Comparison of ENCODE assay signal across 8 cellular contexts in genomic region chr18:43271593-43272432, GRCh38. TPM values are rescaled to one million over a fixed set of nuclear protein-coding genes. Genes with fewer than 3 reads are reported as not detected.
DNase-seq lines count a peak whose midpoint lies in the region; ATAC-seq, FAIRE-seq and TF ChIP-seq lines count a peak whose summit lies in the region.

No MANE protein-coding gene starts in this region.

- H3K27me3 ChIP-seq in ascending aorta (no peaks in the 10 kb centered on the region), keratinocyte (ENCODE audit: control insufficient read depth, extremely low read depth, insufficient read depth, low read length) (no peaks in the 10 kb centered on the region)

- H3K4me3 Mint-ChIP-seq in type B pancreatic cell, result no peak overlapping the region

- H3K9me1 ChIP-seq in keratinocyte (ENCODE audit: control insufficient read depth, extremely low read depth, insufficient read depth, low read length), result no peaks in the 10 kb centered on the region

- H3K27me3 Mint-ChIP-seq in type B pancreatic cell, result no peaks in the 10 kb centered on the region

- H3K4me3 ChIP-seq in AG10803 (ENCODE audit: low read length), result no peak overlapping the region
- H3K4me3 ChIP-seq in ascending aorta, result no peak overlapping the region
- no peak overlapping the region for H3K4me3 ChIP-seq in keratinocyte (ENCODE audit: control insufficient read depth in 2 of 3, extremely low read depth in 1 of 3, insufficient read depth in 2 of 3, low read depth in 1 of 3, low read length in 3 of 3)

- FAIRE-seq in keratinocyte (lab: Jason Lieb, UNC), result no peak

- H3K9me3 ChIP-seq in ascending aorta (no peaks in the 10 kb centered on the region), keratinocyte (ENCODE audit: control insufficient read depth, low read depth, low read length) (no peaks in the 10 kb centered on the region)

- H3K9ac ChIP-seq in keratinocyte (ENCODE audit: control insufficient read depth, extremely low read depth, insufficient read depth, low read length), result no peak overlapping the region

- no peaks in the 10 kb centered on the region for H3K36me3 ChIP-seq in ascending aorta
- H3K36me3 ChIP-seq in keratinocyte (ENCODE audit: control insufficient read depth in 2 of 2, extremely low read depth in 1 of 2, insufficient read depth in 2 of 2, low read length in 2 of 2), result no peaks in the 10 kb centered on the region

- no peaks in the 10 kb centered on the region for H3K36me3 Mint-ChIP-seq in type B pancreatic cell

- ATAC-seq in HG02759 (IDR thresholded peaks at IDR 0.05; ENCODE audit: unreplicated experiment) (peak; percentile 80), GM21576 (IDR thresholded peaks at IDR 0.05; ENCODE audit: unreplicated experiment) (no peak)

- no peak overlapping the region for H2AFZ ChIP-seq in keratinocyte (ENCODE audit: control insufficient read depth, low read length)

- H3K4me1 ChIP-seq in ascending aorta (no peaks in the 10 kb centered on the region), keratinocyte (ENCODE audit: control insufficient read depth, extremely low read depth, insufficient read depth, low read length) (no peaks in the 10 kb centered on the region)

- DNase-seq in AG10803 (ENCODE audit: low read depth) (peak; percentile 56), NCI-H2081 (lab: John Stamatoyannopoulos, UW) (peak; percentile 41 to 46), ascending aorta (ENCODE audit: low spot score in 2 of 2) (no peak), keratinocyte (ENCODE audit: low read depth, low spot score) (no peak), type B pancreatic cell (ENCODE audit: extremely low spot score, unreplicated experiment) (no peak)

- H3K9me3 Mint-ChIP-seq in type B pancreatic cell, result no peaks in the 10 kb centered on the region

- no peak overlapping the region for H3K27ac Mint-ChIP-seq in type B pancreatic cell

- no peaks in the 10 kb centered on the region for H4K20me1 ChIP-seq in keratinocyte (ENCODE audit: control insufficient read depth, extremely low read depth, insufficient read depth, low read length)

- H3K79me2 ChIP-seq in keratinocyte (ENCODE audit: control insufficient read depth, insufficient read depth, low read length), result no peaks in the 10 kb centered on the region

- intact Hi-C loops in ascending aorta (cut with DNase I), result no loop called here

- H3K4me1 Mint-ChIP-seq in type B pancreatic cell (ENCODE audit: unreplicated experiment), result no peaks in the 10 kb centered on the region

- H3K27ac ChIP-seq in ascending aorta (no peak overlapping the region), keratinocyte (ENCODE audit: control insufficient read depth, insufficient read depth, low read length) (no peak overlapping the region)

- dilution Hi-C loops in keratinocyte (cut with MboI; ENCODE audit: extremely low pct_ligation_motif_present, low sequenced_read_pairs), result no loop called here

- no peak overlapping the region for H3K4me2 ChIP-seq in keratinocyte (ENCODE audit: control insufficient read depth, extremely low read depth, insufficient read depth, low read depth, low read length)

- TF ChIP-seq CTCF in AG10803 (conservative IDR thresholded peaks at IDR 0.05; ENCODE audit: low read length) (peak; percentile 86), GM12872 (IDR thresholded peaks at IDR 0.05; ENCODE audit: insufficient read depth, low read depth, low read length) (peak; percentile 64; the same call in 2 of the 3 replicates), ascending aorta (IDR thresholded peaks at IDR 0.05) (peak; percentile 10 to 61 (median 55)), keratinocyte (optimal IDR thresholded peaks at IDR 0.05 in 1 of 3, IDR thresholded peaks at IDR 0.05 in 1 of 3, conservative IDR thresholded peaks at IDR 0.05 in 1 of 3; ENCODE audit: extremely low read depth in 1 of 3, insufficient read depth in 2 of 3, low read length in 3 of 3) (peak; percentile 34 to 49 (median 41)), type B pancreatic cell (conservative IDR thresholded peaks at IDR 0.05) (peak; percentile 93)

RNA-seq across cellular contexts. Expression of gene SYT4, which starts 5.5 kb away (rescaled TPM):
- not detected for total RNA-seq in ascending aorta
- polyA plus RNA-seq in keratinocyte, result not detected in 3 replicates
- not detected for polyA plus RNA-seq in keratinocyte (2011; ENCODE audit: low read depth)
- not detected in 2 replicates for polyA plus RNA-seq in keratinocyte (2011; cell fraction: cytosol; rRNA removed)
- not detected in 2 replicates for polyA plus RNA-seq in keratinocyte (2011; cell fraction: nucleus; rRNA removed)
- not detected in 2 replicates for polyA plus RNA-seq in keratinocyte (2012; ENCODE audit: low replicate concordance)
- polyA minus RNA-seq in keratinocyte, result not detected in 3 replicates
- not detected for polyA minus RNA-seq in keratinocyte (2011; cell fraction: cytosol; rRNA and poly(A)+ RNA removed)
- polyA minus RNA-seq in keratinocyte (2011; cell fraction: nucleus; rRNA and poly(A)+ RNA removed), result not detected in 2 replicates
- total RNA-seq in type B pancreatic cell (ENCODE audit: low replicate concordance), result 10.0 and 20.5 TPM in 2 replicates

Comparison
In these comparisons a context has a peak if more than half of its experiments do, and no peak if none do; other contexts are left out.
1. DNase-seq: peak in AG10803 (single experiment) and NCI-H2081 (2 of 2); none in ascending aorta (0 of 2), keratinocyte (single experiment) and type B pancreatic cell (single experiment).
2. CTCF ChIP-seq: peak in every context shown above with its lines; median percentile 93 in type B pancreatic cell; 86 in AG10803; 64 in GM12872; 55 in ascending aorta; 41 in keratinocyte.
3. RNA of gene SYT4, which starts 5.5 kb away (total RNA-seq): 10.0 to 20.5 TPM in type B pancreatic cell; not detected in ascending aorta (single experiment); every median in the first group is over 10 times any median in the second.